ENCODE assay signal across 8 cellular contexts in genomic region chr3:36893137-36893557, GRCh38. TPM values are rescaled to one million over a fixed set of nuclear protein-coding genes. Genes with fewer than 3 reads are reported as not detected.
DNase-seq lines count a peak whose midpoint lies in the region; ATAC-seq and TF ChIP-seq lines count a peak whose summit lies in the region.

No MANE protein-coding gene starts in this region.

- H3K9me3 Mint-ChIP-seq in central memory CD8-positive, alpha-beta T cell, result no peaks in the 10 kb centered on the region
- H3K9me3 Mint-ChIP-seq in memory B cell, result no peaks in the 10 kb centered on the region
- peaks cover 2% of the 10 kb centered on the region for H3K9me3 Mint-ChIP-seq in glutamatergic neuron (ENCODE audit: unreplicated experiment)

- no peaks in the 10 kb centered on the region for H3K27me3 Mint-ChIP-seq in central memory CD8-positive, alpha-beta T cell
- H3K27me3 Mint-ChIP-seq in memory B cell, result no peaks in the 10 kb centered on the region
- H3K27me3 Mint-ChIP-seq in glutamatergic neuron (ENCODE audit: unreplicated experiment), result no peaks in the 10 kb centered on the region

- peaks cover 71% of the 10 kb centered on the region for H3K36me3 Mint-ChIP-seq in central memory CD8-positive, alpha-beta T cell (ENCODE audit: insufficient read depth)
- H3K36me3 Mint-ChIP-seq in memory B cell, result peaks cover 40% of the 10 kb centered on the region
- H3K36me3 Mint-ChIP-seq in glutamatergic neuron (ENCODE audit: unreplicated experiment), result no peaks in the 10 kb centered on the region

- H3K4me1 Mint-ChIP-seq in central memory CD8-positive, alpha-beta T cell, result peaks cover 63% of the 10 kb centered on the region
- peaks cover 55% of the 10 kb centered on the region for H3K4me1 Mint-ChIP-seq in memory B cell
- peaks cover 5% of the 10 kb centered on the region for H3K4me1 Mint-ChIP-seq in glutamatergic neuron (ENCODE audit: low read depth, unreplicated experiment)

- H3K27ac Mint-ChIP-seq in central memory CD8-positive, alpha-beta T cell (ENCODE audit: low read depth), result peak overlapping the region; percentile 90
- H3K27ac Mint-ChIP-seq in memory B cell, result peak overlapping the region; percentile 94
- no peak overlapping the region for H3K27ac Mint-ChIP-seq in glutamatergic neuron (ENCODE audit: unreplicated experiment)

- DNase-seq in GM04503 (ENCODE audit: low read depth) (peak; percentile 55), NCI-H226 (peak; percentile 49), memory B cell (ENCODE audit: low spot score in 2 of 2) (peak in 1 of 2 donors; percentile 54), NCI-H446 treated with DMSO at 0.1 percent for 48 hours (lab: John Stamatoyannopoulos, UW) (no peak), glutamatergic neuron (no peak)
- DNase-seq in central memory CD8-positive, alpha-beta T cell (ENCODE audit: low spot score in 2 of 2), result peak in 1 of 2 donors; percentile 38
- DNase-seq in activated effector memory CD4-positive, alpha-beta T cell treated with anti-CD3 and anti-CD28 coated beads, Interleukin-2, amount 50 U/mL, for 16 hours, result no peak

- peak; percentile 55 for ATAC-seq in GM21528 (IDR thresholded peaks at IDR 0.05; ENCODE audit: low FRiP score, unreplicated experiment)
- ATAC-seq in central memory CD8-positive, alpha-beta T cell (replicated peaks; ENCODE audit: extremely low read depth, poor library complexity, severe bottlenecking), result peak; percentile 98
- peak; percentile 71 for ATAC-seq in memory B cell (ENCODE audit: low read depth)

- no peak overlapping the region for H3K4me3 Mint-ChIP-seq in central memory CD8-positive, alpha-beta T cell
- H3K4me3 Mint-ChIP-seq in memory B cell (peak overlapping the region; percentile 41), glutamatergic neuron (ENCODE audit: unreplicated experiment) (no peak overlapping the region)

- no peak for TF ChIP-seq CTCF in glutamatergic neuron (IDR thresholded peaks at IDR 0.05; ENCODE audit: partially characterized antibody, unreplicated experiment)

RNA-seq across cellular contexts. Expression of gene TRANK1, which starts 51.7 kb away (rescaled TPM):
- 0.51 TPM for total RNA-seq in glutamatergic neuron (ENCODE audit: unreplicated experiment)

Comparison
In these comparisons a context has a peak if more than half of its experiments do, and no peak if none do; other contexts are left out.
1. DNase-seq: peak in GM04503 (single experiment) and NCI-H226 (single experiment); none in NCI-H446 treated with DMSO at 0.1 percent for 48 hours (single experiment), activated effector memory CD4-positive, alpha-beta T cell treated with anti-CD3 and anti-CD28 coated beads, Interleukin-2, amount 50 U/mL, for 16 hours (single experiment) and glutamatergic neuron (single experiment).
2. Peak in every context shown above with its lines, with median percentiles within 50 percentile points of each other: ATAC-seq.